Comparison of ENCODE assay signal across 10 cellular contexts in genomic region chr2:147663153-147663961, GRCh38.
DNase-seq lines count a peak whose midpoint lies in the region; ATAC-seq and TF ChIP-seq lines count a peak whose summit lies in the region.
"Had no signal": no experiment of that assay in that cellular context is flagged by ENCODE, and none has a peak within 500 bp of the region (broad histone marks: within the 10 kb centered on the region; RNA-seq: fewer than 3 reads in every experiment).

No MANE protein-coding gene starts in this region.

- peak; percentile 78 for ATAC-seq in GM18861 (IDR thresholded peaks at IDR 0.05; ENCODE audit: unreplicated experiment)
- ATAC-seq in GM21529 (IDR thresholded peaks at IDR 0.05; ENCODE audit: unreplicated experiment) = peak; percentile 93
- ATAC-seq in HG03457 (IDR thresholded peaks at IDR 0.05; ENCODE audit: unreplicated experiment) = peak; percentile 87
- ATAC-seq in left lung = peak; percentile 29
- ATAC-seq in foreskin keratinocyte = no peak

- intact Hi-C loops in left lung (cut with DNase I) = no loop called here

- no peak overlapping the region for H3K27ac ChIP-seq in left lung
- H3K27ac ChIP-seq in brain microvascular endothelial cell = no peak overlapping the region
- no peak overlapping the region for H3K27ac ChIP-seq in foreskin keratinocyte
- H3K27ac ChIP-seq: VCaP had no signal

- H3K4me3 ChIP-seq in left lung = no peak overlapping the region
- H3K4me3 ChIP-seq in brain microvascular endothelial cell (ENCODE audit: low read depth, low read length) = no peak overlapping the region
- H3K4me3 ChIP-seq: lung had no signal

- H3K36me3 ChIP-seq in left lung (no peaks in the 10 kb centered on the region), brain microvascular endothelial cell (replicated peaks) (no peaks in the 10 kb centered on the region)

- DNase-seq in left lung = no peak
- DNase-seq in brain microvascular endothelial cell = no peak
- DNase-seq in NCI-H2081 (lab: John Stamatoyannopoulos, UW) = no peak
- no peak for DNase-seq in LoVo (ENCODE audit: low spot score)
- DNase-seq in foreskin keratinocyte = no peak

- no peaks in the 10 kb centered on the region for H3K9me3 ChIP-seq in left lung

- peaks cover 0 to 4% of the 10 kb centered on the region in 2 donors for H3K4me1 ChIP-seq in left lung
- peaks cover 7% of the 10 kb centered on the region for H3K4me1 ChIP-seq in foreskin keratinocyte

- in situ Hi-C loops in brain microvascular endothelial cell (cut with HindIII; ENCODE audit: low pct_ligation_motif_present, low sequenced_read_pairs) = no loop called here

- TF ChIP-seq CTCF in left lung (IDR thresholded peaks at IDR 0.05) (no peak), brain microvascular endothelial cell (IDR thresholded peaks at IDR 0.05; ENCODE audit: low read depth, low read length, missing control alignments) (no peak), foreskin keratinocyte (conservative IDR thresholded peaks at IDR 0.05) (no peak)

- H3K27me3 ChIP-seq in left lung = no peaks in the 10 kb centered on the region
- no peaks in the 10 kb centered on the region for H3K27me3 ChIP-seq in brain microvascular endothelial cell (replicated peaks)
- H3K27me3 ChIP-seq in foreskin keratinocyte = no peaks in the 10 kb centered on the region
